21 cellular contexts compared by ENCODE assay signal in the genomic region with DNA sequence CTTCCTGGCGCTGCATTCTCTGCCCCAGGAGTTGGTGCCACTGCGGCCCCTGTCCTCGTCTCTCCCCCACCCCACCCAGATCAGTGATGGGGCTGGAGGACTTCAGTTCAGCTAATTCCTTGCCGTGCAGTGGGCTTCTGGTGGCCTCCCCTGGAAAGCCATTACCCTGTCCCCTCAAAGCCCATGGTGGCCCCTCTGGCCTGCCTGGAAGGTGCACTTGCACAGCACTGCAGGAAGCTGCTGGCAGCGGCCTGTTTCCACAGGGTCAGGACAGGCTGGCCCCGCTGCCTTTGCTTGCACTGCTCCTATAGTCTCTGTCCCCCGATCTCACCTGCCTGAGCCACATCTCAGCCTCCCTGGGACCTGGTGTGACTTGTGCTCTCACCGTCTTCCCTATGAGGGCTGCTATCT.
DNase-seq lines count a peak whose midpoint lies in the region; ATAC-seq and TF ChIP-seq lines count a peak whose summit lies in the region.
"Had no signal": no experiment of that assay in that cellular context is flagged by ENCODE, and none has a peak within 500 bp of the region (broad histone marks: within the 10 kb centered on the region; RNA-seq: fewer than 3 reads in every experiment).

No MANE protein-coding gene starts in this region.

- no peak overlapping the region for H3K4me3 Mint-ChIP-seq in CD8-positive, alpha-beta T cell
- H3K4me3 Mint-ChIP-seq: activated CD4-positive, alpha-beta T cell treated with anti-CD3 and anti-CD28 coated beads, Interleukin-2, amount 10 ng/mL, durations not matched to agents 24 days and 14 days; activated naive CD4-positive, alpha-beta T cell treated with anti-CD3 and anti-CD28 coated beads, Interleukin-2, amount 50 U/mL, for 24 hours; activated T-cell treated with anti-CD3 and anti-CD28 coated beads, Interleukin-2, amount 50 U/mL, for 72 hours; CD8-positive, alpha-beta memory T cell had no signal

- H3K4me1 Mint-ChIP-seq in CD8-positive, alpha-beta T cell (ENCODE audit: low read depth): no peaks in the 10 kb centered on the region
- H3K4me1 Mint-ChIP-seq: activated CD4-positive, alpha-beta T cell treated with anti-CD3 and anti-CD28 coated beads, Interleukin-2, amount 10 ng/mL, durations not matched to agents 24 days and 14 days; activated naive CD4-positive, alpha-beta T cell treated with anti-CD3 and anti-CD28 coated beads, Interleukin-2, amount 50 U/mL, for 24 hours; CD8-positive, alpha-beta memory T cell had no signal

- intact Hi-C loops in CD8-positive, alpha-beta T cell (cut with DNase I, micrococcal nuclease): no loop called here
- intact Hi-C loops in ascending aorta (cut with DNase I): no loop called here

- no peaks in the 10 kb centered on the region for H3K9me3 Mint-ChIP-seq in CD8-positive, alpha-beta T cell
- H3K9me3 Mint-ChIP-seq: activated CD4-positive, alpha-beta T cell treated with anti-CD3 and anti-CD28 coated beads, Interleukin-2, amount 10 ng/mL, durations not matched to agents 24 days and 14 days; activated naive CD4-positive, alpha-beta T cell treated with anti-CD3 and anti-CD28 coated beads, Interleukin-2, amount 50 U/mL, for 24 hours; activated T-cell treated with anti-CD3 and anti-CD28 coated beads, Interleukin-2, amount 50 U/mL, for 72 hours; CD8-positive, alpha-beta memory T cell had no signal

- no peaks in the 10 kb centered on the region for H3K27me3 Mint-ChIP-seq in CD8-positive, alpha-beta T cell (ENCODE audit: low read depth)
- H3K27me3 Mint-ChIP-seq: activated CD4-positive, alpha-beta T cell treated with anti-CD3 and anti-CD28 coated beads, Interleukin-2, amount 10 ng/mL, durations not matched to agents 24 days and 14 days; activated naive CD4-positive, alpha-beta T cell treated with anti-CD3 and anti-CD28 coated beads, Interleukin-2, amount 50 U/mL, for 24 hours had no signal

- ATAC-seq in CD8-positive, alpha-beta T cell: no peak
- ATAC-seq: activated T-cell treated with anti-CD3 and anti-CD28 coated beads, Interleukin-2, amount 50 U/mL, for 72 hours; gastroesophageal sphincter; SK-N-SH treated with all-trans-retinoic acid at 6 μM for 48 hours; upper lobe of right lung had no signal

- H3K9me3 ChIP-seq in BE2C (no peaks in the 10 kb centered on the region), mucosa of stomach (ENCODE audit: control insufficient read depth, low read length) (no peaks in the 10 kb centered on the region), ascending aorta (no peaks in the 10 kb centered on the region)
- H3K9me3 ChIP-seq in CD8-positive, alpha-beta T cell (ENCODE audit: low read length): no peaks in the 10 kb centered on the region
- H3K9me3 ChIP-seq: esophagus muscularis mucosa, gastroesophageal sphincter, upper lobe of right lung had no signal

- TF ChIP-seq CTCF in BE2C (IDR thresholded peaks at IDR 0.05; ENCODE audit: low read depth, low read length): no peak
- no peak for TF ChIP-seq CTCF in CD8-positive, alpha-beta T cell (IDR thresholded peaks at IDR 0.05)
- no peak for TF ChIP-seq CTCF in RWPE1 (conservative IDR thresholded peaks at IDR 0.05; ENCODE audit: low read depth)
- no peak for TF ChIP-seq CTCF in ascending aorta (IDR thresholded peaks at IDR 0.05)

- H3K36me3 ChIP-seq in BE2C: peaks cover 37% of the 10 kb centered on the region
- peaks cover 71% of the 10 kb centered on the region for H3K36me3 ChIP-seq in CD8-positive, alpha-beta T cell (ENCODE audit: insufficient read depth, low read length)
- peaks cover 68% of the 10 kb centered on the region for H3K36me3 ChIP-seq in mucosa of stomach (ENCODE audit: control insufficient read depth, insufficient read depth, low read length)
- peaks cover 83 to 100% of the 10 kb centered on the region in 2 donors for H3K36me3 ChIP-seq in ascending aorta

- no peak overlapping the region for H3K27ac ChIP-seq in CD8-positive, alpha-beta T cell (ENCODE audit: low read depth, low read length)
- peak overlapping the region; percentile 44 for H3K27ac ChIP-seq in caudate nucleus (ENCODE audit: low read depth, low read length)
- H3K27ac ChIP-seq in RWPE1: no peak overlapping the region
- H3K27ac ChIP-seq in ascending aorta: no peak overlapping the region
- H3K27ac ChIP-seq: esophagus muscularis mucosa, gastroesophageal sphincter, upper lobe of right lung had no signal

- peak overlapping the region; percentile 27 for H3K27ac Mint-ChIP-seq in CD8-positive, alpha-beta T cell
- H3K27ac Mint-ChIP-seq: activated CD4-positive, alpha-beta T cell treated with anti-CD3 and anti-CD28 coated beads, Interleukin-2, amount 10 ng/mL, durations not matched to agents 24 days and 14 days; activated naive CD4-positive, alpha-beta T cell treated with anti-CD3 and anti-CD28 coated beads, Interleukin-2, amount 50 U/mL, for 24 hours; activated T-cell treated with anti-CD3 and anti-CD28 coated beads, Interleukin-2, amount 50 U/mL, for 72 hours had no signal

- H3K4me3 ChIP-seq in BE2C (ENCODE audit: low read depth, low read length) (no peak overlapping the region), mucosa of stomach (ENCODE audit: low read length) (no peak overlapping the region), ascending aorta (no peak overlapping the region)
- no peak overlapping the region for H3K4me3 ChIP-seq in CD8-positive, alpha-beta T cell (ENCODE audit: low read depth, low read length)
- H3K4me3 ChIP-seq: esophagus muscularis mucosa, gastroesophageal sphincter, lung, upper lobe of right lung had no signal

- H3K4me1 ChIP-seq in BE2C: no peaks in the 10 kb centered on the region
- no peaks in the 10 kb centered on the region for H3K4me1 ChIP-seq in CD8-positive, alpha-beta T cell (ENCODE audit: insufficient read depth, low read length)
- peaks cover 51% of the 10 kb centered on the region for H3K4me1 ChIP-seq in mucosa of stomach (ENCODE audit: control insufficient read depth, insufficient read depth, low read length)
- H3K4me1 ChIP-seq in ascending aorta: no peaks in the 10 kb centered on the region
- H3K4me1 ChIP-seq: esophagus muscularis mucosa, gastroesophageal sphincter, upper lobe of right lung had no signal

- peaks cover 88% of the 10 kb centered on the region for H3K36me3 Mint-ChIP-seq in CD8-positive, alpha-beta T cell

- POLR2A ChIA-PET in CD8-positive, alpha-beta T cell (lab: Charles Lee): no interaction called here
- POLR2A ChIA-PET in RWPE1 (lab: Yijun Ruan, JAX; ENCODE audit: low non-redundant PET): no interaction called here

- DNase-seq in BE2C: peak; percentile 6
- DNase-seq in CD8-positive, alpha-beta T cell: no peak
- no peak for DNase-seq in caudate nucleus (lab: John Stamatoyannopoulos, UW)
- no peak for DNase-seq in RWPE1 (ENCODE audit: low spot score)
- DNase-seq in NCI-H187 (lab: John Stamatoyannopoulos, UW): no peak
- no peak for DNase-seq in activated effector memory CD4-positive, alpha-beta T cell treated with Interleukin-2 at 50 U/mL for 16 hours
- no peak for DNase-seq in ascending aorta (ENCODE audit: low spot score in 2 of 2)
- DNase-seq: activated CD4-positive, alpha-beta T cell treated with anti-CD3 and anti-CD28 coated beads, Interleukin-2, amount 10 ng/mL, durations not matched to agents 24 days and 14 days; activated T-cell treated with anti-CD3 and anti-CD28 coated beads, Interleukin-2, amount 50 U/mL, for 72 hours; CD8-positive, alpha-beta memory T cell; DMS79; KG1; MM.1S; NCI-H2171; upper lobe of right lung had no signal

- CTCF ChIA-PET in CD8-positive, alpha-beta T cell (lab: Charles Lee): no interaction called here
- CTCF ChIA-PET in RWPE1 (lab: Yijun Ruan, JAX): interaction anchor here (1.0 kb wide), 1 partner anchor 13 kb away, joined by 6 read pairs; no protein-coding TSS in a partner anchor

- H3K27me3 ChIP-seq in BE2C: no peaks in the 10 kb centered on the region
- H3K27me3 ChIP-seq in CD8-positive, alpha-beta T cell (ENCODE audit: insufficient read depth, low read length): no peaks in the 10 kb centered on the region
- no peaks in the 10 kb centered on the region for H3K27me3 ChIP-seq in mucosa of stomach (ENCODE audit: control insufficient read depth, insufficient read depth, low read length)
- no peaks in the 10 kb centered on the region for H3K27me3 ChIP-seq in ascending aorta
- H3K27me3 ChIP-seq: esophagus muscularis mucosa, gastroesophageal sphincter, upper lobe of right lung had no signal

- peak overlapping the region; percentile 2 for H3K9ac ChIP-seq in mucosa of stomach (ENCODE audit: low read length)
